In genomic region chr10:91220194-91220953, GRCh38 we compare ENCODE assay signal across 1 cellular context.
TF ChIP-seq lines count a peak whose summit lies in the region.

Gene PCGF5, plus strand, starts transcription at chr10:91220663. Its CDS starts 2,209 bp downstream, at chr10:91222872.

TF ChIP-seq in A549, 52 proteins besides CTCF, POLR2A, EP300 and RAD21 (continued from another document):
- 0 out of 3 replicates have a peak, but pooled peaks have one; percentile 52 for TF ChIP-seq BCL3 (IDR thresholded peaks at IDR 0.05)
- no peak for TF ChIP-seq POLR2AphosphoS2 (conservative IDR thresholded peaks at IDR 0.05; ENCODE audit: low read length)
- TF ChIP-seq GATA3 (IDR thresholded peaks at IDR 0.05; ENCODE audit: borderline replicate concordance), result no peak
- no peak for TF ChIP-seq E2F6 (IDR thresholded peaks at IDR 0.05; ENCODE audit: borderline replicate concordance, low read depth)
- TF ChIP-seq REST (IDR thresholded peaks at IDR 0.05), result no peak
- no peak for TF ChIP-seq RCOR1 (IDR thresholded peaks at IDR 0.05; ENCODE audit: low read depth, low read length)
- TF ChIP-seq CBX2 (IDR thresholded peaks at IDR 0.05; ENCODE audit: borderline replicate concordance, low read depth), result no peak
- TF ChIP-seq JUN (IDR thresholded peaks at IDR 0.05), result 0 out of 5 replicates have a peak, but pooled peaks of 1 of the 2 experiments have one; percentile 59
- TF ChIP-seq RFX5 (IDR thresholded peaks at IDR 0.05), result no peak
- no peak for TF ChIP-seq ZNF302 (CRISPR knock-in tag; IDR thresholded peaks at IDR 0.05)
- no peak for TF ChIP-seq USF2 (IDR thresholded peaks at IDR 0.05)
TF ChIP-seq in A549: peak in this region for 5.
